ENCODE assay signal across 22 cellular contexts in genomic region chr9:74950456-74950855, GRCh38. TPM values are rescaled to one million over a fixed set of nuclear protein-coding genes. Genes with fewer than 3 reads are reported as not detected.
DNase-seq lines count a peak whose midpoint lies in the region; ATAC-seq and TF ChIP-seq lines count a peak whose summit lies in the region.
"Had no signal": no experiment of that assay in that cellular context is flagged by ENCODE, and none has a peak within 500 bp of the region (broad histone marks: within the 10 kb centered on the region; RNA-seq: fewer than 3 reads in every experiment).

No MANE protein-coding gene starts in this region.

- peak overlapping the region in 3 of 5 donors; percentile 23 to 38 (median 27) for H3K4me3 Mint-ChIP-seq in immature natural killer cell

- CTCF ChIA-PET in PC-3 (lab: Charles Lee) = no interaction called here

- no peaks in the 10 kb centered on the region for H3F3A ChIP-seq in PC-3 (ENCODE audit: low read length, unreplicated experiment)

- no peak overlapping the region for H3K27ac Mint-ChIP-seq in immature natural killer cell

- peaks cover 0 to 34% (median 4%) of the 10 kb centered on the region in 11 experiments; a peak in 7 of 22 replicates for H3K36me3 ChIP-seq in BLaER1 treated with 17β-estradiol and CSF1 and Interleukin-3, amounts not matched to agents 10 nM and 100 nM
- no peaks in the 10 kb centered on the region for H3K36me3 ChIP-seq in PC-3 (ENCODE audit: low read depth, low read length)
- H3K36me3 ChIP-seq: MG63 had no signal

- ATAC-seq in PC-3 (no peak), HG03460 (IDR thresholded peaks at IDR 0.05; ENCODE audit: unreplicated experiment) (no peak), HG02840 (IDR thresholded peaks at IDR 0.05; ENCODE audit: low FRiP score, unreplicated experiment) (no peak)
- ATAC-seq: stimulated activated effector memory CD8-positive, alpha-beta T cell treated with anti-CD3 and anti-CD28 coated beads, Interleukin-12 subunit alpha, Interleukin-12 subunit beta, amount 100 ng/mL, for 72 hours; T-helper 17 cell had no signal

- no peaks in the 10 kb centered on the region for H3K9me3 Mint-ChIP-seq in immature natural killer cell
- H3K9me3 Mint-ChIP-seq: CD4-positive, CD25-positive, alpha-beta regulatory T cell; stimulated activated effector memory CD8-positive, alpha-beta T cell treated with anti-CD3 and anti-CD28 coated beads, Interleukin-12 subunit alpha, Interleukin-12 subunit beta, amount 100 ng/mL, for 72 hours had no signal

- peak overlapping the region in 10 of 11 experiments; percentile 30 to 80 (median 72); a peak in 14 of 22 replicates for H3K4me2 ChIP-seq in BLaER1 treated with 17β-estradiol and CSF1 and Interleukin-3, amounts not matched to agents 10 nM and 100 nM
- H3K4me2 ChIP-seq in PC-3 (ENCODE audit: low read length) = no peak overlapping the region

- no peak overlapping the region for H3K27ac ChIP-seq in BLaER1 treated with 17β-estradiol and CSF1 and Interleukin-3, amounts not matched to agents 10 nM and 100 nM
- H3K27ac ChIP-seq in PC-3 (ENCODE audit: low read length) = no peak overlapping the region
- H3K27ac ChIP-seq: tibial artery had no signal

- H4K20me1 ChIP-seq in BLaER1 treated with 17β-estradiol and CSF1 and Interleukin-3, amounts not matched to agents 10 nM and 100 nM = 0 out of 22 replicates have a peak, but pooled peaks cover 0 to 6% (median 0%) of the 10 kb centered on the region in 11 experiments
- no peaks in the 10 kb centered on the region for H4K20me1 ChIP-seq in PC-3 (ENCODE audit: low read length)

- H3K9me3 ChIP-seq in BLaER1 treated with 17β-estradiol and CSF1 and Interleukin-3, amounts not matched to agents 10 nM and 100 nM (replicated peaks in 1 of 11) = no peaks in the 10 kb centered on the region
- H3K9me3 ChIP-seq in PC-3 (ENCODE audit: low read length) = no peaks in the 10 kb centered on the region
- H3K9me3 ChIP-seq: MG63, tibial artery had no signal

- H3K9ac ChIP-seq in BLaER1 treated with 17β-estradiol and CSF1 and Interleukin-3, amounts not matched to agents 10 nM and 100 nM = no peak overlapping the region
- H3K9ac ChIP-seq in PC-3 (ENCODE audit: low read length) = no peak overlapping the region

- H3K9me2 ChIP-seq in PC-3 (replicated peaks; ENCODE audit: low read length) = no peaks in the 10 kb centered on the region

- peaks cover 3 to 18% (median 14%) of the 10 kb centered on the region in 3 donors for H3K36me3 Mint-ChIP-seq in immature natural killer cell

- H3K27me3 Mint-ChIP-seq in immature natural killer cell (ENCODE audit: low read depth in 3 of 3) = peaks cover 0 to 14% (median 5%) of the 10 kb centered on the region in 3 donors
- H3K27me3 Mint-ChIP-seq: CD4-positive, CD25-positive, alpha-beta regulatory T cell; T-helper 17 cell had no signal

- H3K27me3 ChIP-seq in BLaER1 treated with 17β-estradiol and CSF1 and Interleukin-3, amounts not matched to agents 10 nM and 100 nM = no peaks in the 10 kb centered on the region
- H3K27me3 ChIP-seq in PC-3 (ENCODE audit: low read length) = no peaks in the 10 kb centered on the region
- H3K27me3 ChIP-seq: MG63, tibial artery had no signal

- peak; percentile 31 for DNase-seq in NCI-H2171 treated with DMSO at 0.1 percent for 48 hours (lab: John Stamatoyannopoulos, UW)
- DNase-seq in NCI-H2171 (lab: John Stamatoyannopoulos, UW) = no peak
- DNase-seq in PC-3 = peak; percentile 4
- no peak for DNase-seq in immature natural killer cell
- DNase-seq in glomerular visceral epithelial cell (ENCODE audit: extremely low spot score) = no peak
- DNase-seq: anterior cingulate cortex; CD4-positive, CD25-positive, alpha-beta regulatory T cell; effector CD4-positive, alpha-beta T cell; hippocampal formation; kidney glomerular epithelial cell; mesendoderm; MG63; NCI-H226; NK-92 treated with Interleukin-12 subunit alpha and Interleukin-12 subunit beta, amount 100 ng/mL, for 24 hours; Right ventricle myocardium superior; stimulated activated CD4-positive, alpha-beta T cell treated with anti-CD3 and anti-CD28 coated beads, Interleukin-12 subunit alpha, Interleukin-12 subunit beta, amount 100 ng/mL, for 4 hours; T-helper 17 cell; tibial artery had no signal

- BruUV-seq in PC-3 (replicated peaks; lab: Mats Ljungman, UMichigan) = no TSS peak

- intact Hi-C loops in PC-3 (cut with micrococcal nuclease) = loop anchor here (5.0 kb wide), 2 partner anchors 77 to 137 kb away; partner anchors contain the start of genes CARNMT1, NMRK1 and OSTF1

- peaks cover 8% of the 10 kb centered on the region for H3K79me2 ChIP-seq in PC-3 (ENCODE audit: low read length)

- 0 out of 20 replicates have a peak overlapping the region, but pooled peaks of 1 of the 10 experiments have one; percentile 83 for H3K4me3 ChIP-seq in BLaER1 treated with 17β-estradiol and CSF1 and Interleukin-3, amounts not matched to agents 10 nM and 100 nM
- no peak overlapping the region for H3K4me3 ChIP-seq in PC-3 (ENCODE audit: low read length)

- H2AFZ ChIP-seq in PC-3 (ENCODE audit: low read length) = no peak overlapping the region

- peaks cover 24 to 44% of the 10 kb centered on the region in 2 donors for H3K4me1 Mint-ChIP-seq in immature natural killer cell

- peaks cover 27 to 56% (median 43%) of the 10 kb centered on the region in 10 experiments for H3K4me1 ChIP-seq in BLaER1 treated with 17β-estradiol and CSF1 and Interleukin-3, amounts not matched to agents 10 nM and 100 nM
- no peaks in the 10 kb centered on the region for H3K4me1 ChIP-seq in PC-3 (ENCODE audit: insufficient read depth, low read length)

- POLR2A ChIA-PET in PC-3 (lab: Charles Lee; ENCODE audit: unreplicated experiment) = no interaction called here

- no peak for TF ChIP-seq CTCF in PC-3 (conservative IDR thresholded peaks at IDR 0.05; ENCODE audit: low read depth, low read length)

RNA-seq across cellular contexts. Expression of gene C9orf40, which starts 2.3 kb away (rescaled TPM):
- total RNA-seq in PC-3 (2014; rRNA removed) = 4.7 and 7.7 TPM in 2 replicates
- polyA plus RNA-seq in immature natural killer cell = 1 to 10 TPM; 1.6 to 5.5 (median 2.3) TPM

Comparison
In these comparisons a context has a peak if more than half of its experiments do, and no peak if none do; other contexts are left out.
1. DNase-seq: peak in NCI-H2171 treated with DMSO at 0.1 percent for 48 hours (single experiment) and PC-3 (single experiment); none in NCI-H2171 (single experiment), immature natural killer cell (0 of 3) and glomerular visceral epithelial cell (single experiment).